14 cellular contexts compared by ENCODE assay signal in genomic region chr4:77844363-77844762, GRCh38.
"Had no signal": no experiment of that assay in that cellular context is flagged by ENCODE, and none has a peak within 500 bp of the region (broad histone marks: within the 10 kb centered on the region; RNA-seq: fewer than 3 reads in every experiment).

No MANE protein-coding gene starts in this region.

- H3K27me3 Mint-ChIP-seq: dendritic cell treated with granulocyte-macrophage colony-stimulating factor and Interleukin-4, amounts not matched to agents 40 ng/mL and 50 ng/mL, for 4 days; effector memory CD8-positive, alpha-beta T cell; naive thymus-derived CD4-positive, alpha-beta T cell had no signal

- ATAC-seq: effector memory CD8-positive, alpha-beta T cell; gastroesophageal sphincter; left lobe of liver; naive thymus-derived CD4-positive, alpha-beta T cell; sciatic nerve; upper lobe of right lung had no signal

- DNase-seq: effector memory CD8-positive, alpha-beta T cell; glutamatergic neuron; islet precursor cell; naive thymus-derived CD4-positive, alpha-beta T cell; posterior cingulate gyrus; stimulated activated CD4-positive, alpha-beta T cell treated with anti-CD3 and anti-CD28 coated beads, Interleukin-2, amount 100 ng/mL, for 24 hours; stimulated activated CD4-positive, alpha-beta T cell treated with anti-CD3 and anti-CD28 coated beads, Interleukin-4, amount 100 ng/mL, for 4 hours; stimulated activated naive CD4-positive, alpha-beta T cell; upper lobe of right lung had no signal

- H3K9me3 Mint-ChIP-seq: dendritic cell treated with granulocyte-macrophage colony-stimulating factor and Interleukin-4, amounts not matched to agents 40 ng/mL and 50 ng/mL, for 4 days; effector memory CD8-positive, alpha-beta T cell; neural crest cell had no signal

- H3K36me3 Mint-ChIP-seq: naive thymus-derived CD4-positive, alpha-beta T cell had no signal

- H3K27ac Mint-ChIP-seq: dendritic cell treated with granulocyte-macrophage colony-stimulating factor and Interleukin-4, amounts not matched to agents 40 ng/mL and 50 ng/mL, for 4 days had no signal

- H3K4me3 Mint-ChIP-seq: dendritic cell treated with granulocyte-macrophage colony-stimulating factor and Interleukin-4, amounts not matched to agents 40 ng/mL and 50 ng/mL, for 4 days; effector memory CD8-positive, alpha-beta T cell; naive thymus-derived CD4-positive, alpha-beta T cell; neural crest cell had no signal
